In genomic region chr12:81077329-81077685, GRCh38 we compare ENCODE assay signal across 11 cellular contexts. TPM values are rescaled to one million over a fixed set of nuclear protein-coding genes. Genes with fewer than 3 reads are reported as not detected.
DNase-seq lines count a peak whose midpoint lies in the region; ATAC-seq and TF ChIP-seq lines count a peak whose summit lies in the region.
"Had no signal": no experiment of that assay in that cellular context is flagged by ENCODE, and none has a peak within 500 bp of the region (broad histone marks: within the 10 kb centered on the region; RNA-seq: fewer than 3 reads in every experiment).

No MANE protein-coding gene starts in this region.

- H3K4me3 Mint-ChIP-seq in mesothelial cell of epicardium, result peak overlapping the region; percentile 80

- intact Hi-C loops in aorta (cut with DNase I), result no loop called here

- H3K27ac Mint-ChIP-seq in mesothelial cell of epicardium, result peak overlapping the region; percentile 58

- peaks cover 44% of the 10 kb centered on the region for H3K4me1 Mint-ChIP-seq in mesothelial cell of epicardium

- H3K27ac ChIP-seq in aorta (ENCODE audit: low read depth in 1 of 2, low read length in 2 of 2), result no peak overlapping the region
- H3K27ac ChIP-seq: 22Rv1, KMS-11 had no signal

- peak; percentile 54 for DNase-seq in NCI-H1105 treated with DMSO at 0.1 percent for 48 hours (lab: John Stamatoyannopoulos, UW)
- no peak for DNase-seq in NCI-H1105 (lab: John Stamatoyannopoulos, UW)
- peak; percentile 64 for DNase-seq in fibroblast of peridontal ligament (ENCODE audit: extremely low read depth)
- no peak for DNase-seq in mesothelial cell of epicardium (ENCODE audit: low spot score in 2 of 2, unreplicated experiment in 2 of 2)
- DNase-seq in aorta, result no peak
- DNase-seq in GDM1 (lab: John Stamatoyannopoulos, UW), result no peak
- DNase-seq: stimulated activated CD4-positive, alpha-beta T cell treated with anti-CD3 and anti-CD28 coated beads, Interleukin-2, amount 100 ng/mL, for 24 hours had no signal

- no peaks in the 10 kb centered on the region for H3K27me3 Mint-ChIP-seq in mesothelial cell of epicardium (ENCODE audit: low read depth)

- H3K36me3 Mint-ChIP-seq in mesothelial cell of epicardium, result no peaks in the 10 kb centered on the region

- no peaks in the 10 kb centered on the region for H3K9me3 ChIP-seq in aorta (ENCODE audit: control insufficient read depth, low read length)

- TF ChIP-seq CTCF in mesothelial cell of epicardium (IDR thresholded peaks at IDR 0.05; ENCODE audit: unreplicated experiment), result no peak

- WGBS in aorta, 2 donors, result 21 to 23% methylated on average over 6 of the region's 6 CpGs

- no peaks in the 10 kb centered on the region for H3K36me3 ChIP-seq in aorta (ENCODE audit: control insufficient read depth in 1 of 2, insufficient read depth in 2 of 2, low read length in 1 of 2)

- peaks cover 2 to 3% of the 10 kb centered on the region in 2 donors for H3K4me1 ChIP-seq in aorta (ENCODE audit: control insufficient read depth in 1 of 2, insufficient read depth in 2 of 2, low read length in 2 of 2)

- ATAC-seq in aorta (ENCODE audit: low FRiP score), result peak; percentile 56
- ATAC-seq in HG02981 (IDR thresholded peaks at IDR 0.05; ENCODE audit: unreplicated experiment), result no peak
- ATAC-seq in HG02763 (IDR thresholded peaks at IDR 0.05; ENCODE audit: unreplicated experiment), result no peak

- H3K4me3 ChIP-seq in aorta (ENCODE audit: low read length in 2 of 2), result peak overlapping the region; percentile 71 to 83

- H3K27me3 ChIP-seq in aorta (ENCODE audit: control insufficient read depth in 1 of 2, insufficient read depth in 2 of 2, low read length in 1 of 2), result no peaks in the 10 kb centered on the region

- H3K9me3 Mint-ChIP-seq in mesothelial cell of epicardium, result peaks cover 3% of the 10 kb centered on the region

RNA-seq across cellular contexts. Expression of gene ACSS3, which starts 0.6 kb away (rescaled TPM):
- total RNA-seq in mesothelial cell of epicardium (22.9 to 24.3 TPM (median 23.4 TPM) in 3 replicates), aorta (10 to 100 TPM; 20.5 to 24.6 TPM)
- 1 to 10 TPM; 6.4 to 8.2 TPM for polyA plus RNA-seq in aorta

Comparison
In these comparisons a context has a peak if more than half of its experiments do, and no peak if none do; other contexts are left out.
1. DNase-seq: peak in NCI-H1105 treated with DMSO at 0.1 percent for 48 hours (single experiment) and fibroblast of peridontal ligament (single experiment); none in NCI-H1105 (single experiment), mesothelial cell of epicardium (0 of 2), aorta (0 of 2) and GDM1 (single experiment).